ENCODE assay signal across 8 cellular contexts in the genomic region with DNA sequence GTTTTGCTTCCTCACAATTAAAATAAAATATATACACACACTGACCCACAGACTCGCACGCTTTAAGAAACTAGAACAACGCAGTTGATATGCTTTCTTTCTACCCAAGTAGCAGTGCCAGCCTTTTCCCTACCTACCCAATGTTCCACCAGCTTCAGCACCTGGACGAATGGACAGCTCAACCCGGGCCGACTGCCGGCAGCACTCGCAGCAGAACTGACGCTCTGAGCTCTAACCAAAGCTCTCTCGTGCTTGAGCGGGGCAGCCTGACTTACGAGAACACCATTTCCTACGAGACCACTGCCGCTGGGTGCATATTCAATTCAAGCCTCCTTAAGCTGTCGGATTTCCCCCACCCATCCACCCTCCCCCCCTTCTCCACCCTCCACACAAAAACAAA.
DNase-seq lines count a peak whose midpoint lies in the region; ATAC-seq and TF ChIP-seq lines count a peak whose summit lies in the region.

No MANE protein-coding gene starts in this region.

- peak overlapping the region; percentile 46 for H2AFZ ChIP-seq in neuronal stem cell (ENCODE audit: low read length)

- no peak overlapping the region for H2BK15ac ChIP-seq in neuronal stem cell (ENCODE audit: low read length)

- no peak overlapping the region for H2BK120ac ChIP-seq in neuronal stem cell (ENCODE audit: low read depth, low read length)

- no peak overlapping the region for H2BK12ac ChIP-seq in neuronal stem cell (ENCODE audit: low read length)

- no peak for TF ChIP-seq CTCF in gastroesophageal sphincter (IDR thresholded peaks at IDR 0.05)
- TF ChIP-seq CTCF in testis (IDR thresholded peaks at IDR 0.05): no peak

- no peaks in the 10 kb centered on the region for H3K36me3 ChIP-seq in gastroesophageal sphincter
- no peaks in the 10 kb centered on the region for H3K36me3 ChIP-seq in neuronal stem cell (replicated peaks in 1 of 2; ENCODE audit: control insufficient read depth in 2 of 2, insufficient read depth in 2 of 2, low read length in 2 of 2)
- no peaks in the 10 kb centered on the region for H3K36me3 ChIP-seq in testis (ENCODE audit: low read depth, missing control alignments)

- H3K4me1 ChIP-seq in gastroesophageal sphincter (peaks cover 0 to 37% (median 14%) of the 10 kb centered on the region in 3 donors), neuronal stem cell (ENCODE audit: control insufficient read depth in 2 of 2, insufficient read depth in 1 of 2, low read depth in 1 of 2, low read length in 2 of 2) (peaks cover 6 to 9% of the 10 kb centered on the region in 2 donors), testis (peaks cover 11% of the 10 kb centered on the region)

- ATAC-seq in HG03066 (IDR thresholded peaks at IDR 0.05; ENCODE audit: low read depth, unreplicated experiment) (peak; percentile 47), gastroesophageal sphincter (peak; percentile 65)

- peaks cover 86% of the 10 kb centered on the region for H3K27me3 ChIP-seq in gastroesophageal sphincter
- peaks cover 5 to 40% (median 33%) of the 10 kb centered on the region in 3 experiments for H3K27me3 ChIP-seq in neuronal stem cell (ENCODE audit: control insufficient read depth in 3 of 3, insufficient read depth in 3 of 3, low read depth in 1 of 3, low read length in 3 of 3)
- H3K27me3 ChIP-seq in testis: no peaks in the 10 kb centered on the region

- H3K23ac ChIP-seq in neuronal stem cell (ENCODE audit: low read depth, low read length, poor library complexity): no peak overlapping the region

- no peak overlapping the region for H3K14ac ChIP-seq in neuronal stem cell (ENCODE audit: low read length)

- H3K9ac ChIP-seq in neuronal stem cell (ENCODE audit: low read depth, low read length, poor library complexity): no peak overlapping the region

- TF ChIP-seq EP300 in gastroesophageal sphincter (IDR thresholded peaks at IDR 0.05): no peak

- H3K4me2 ChIP-seq in neuronal stem cell (ENCODE audit: insufficient read depth, low read length, poor library complexity, severe bottlenecking): peak overlapping the region; percentile 29

- H2BK5ac ChIP-seq in neuronal stem cell (ENCODE audit: low read length): no peak overlapping the region

- H4K8ac ChIP-seq in neuronal stem cell (ENCODE audit: low read depth, low read length): no peak overlapping the region

- DNase-seq in GDM1 (lab: John Stamatoyannopoulos, UW) (peak; percentile 69), OCI-M1 (lab: John Stamatoyannopoulos, UW) (peak; percentile 71), neuronal stem cell (ENCODE audit: low spot score) (peak; percentile 73), testis (peak; percentile 89), NCI-H2196 treated with DMSO at 0.1 percent for 48 hours (lab: John Stamatoyannopoulos, UW; ENCODE audit: unreplicated experiment) (no peak)
- DNase-seq in activated T-helper 9 cell treated with anti-CD3 and anti-CD28 coated beads, Interleukin-2, amount 50 U/mL, for 16 hours (ENCODE audit: low read depth): peak; percentile 47

- H3K4me3 ChIP-seq in gastroesophageal sphincter: peak overlapping the region in 1 of 2 donors; percentile 18
- H3K4me3 ChIP-seq in neuronal stem cell (ENCODE audit: low read length in 2 of 2): peak overlapping the region in 1 of 2 donors; percentile 35
- H3K4me3 ChIP-seq in testis: no peak overlapping the region

- no peaks in the 10 kb centered on the region for H3K79me1 ChIP-seq in neuronal stem cell (ENCODE audit: low read depth, low read length)

- 0 to 1% methylated on average over 10 to 15 of the region's 15 CpGs for WGBS in gastroesophageal sphincter (ENCODE audit: low coverage in 1 of 2), 2 donors
- no CpG with 5 or more reads among the region's 15 CpGs for WGBS in neuronal stem cell (ENCODE audit: extremely low coverage in 2 of 2, insufficient read length in 2 of 2, insufficient replicate concordance in 1 of 2), 2 donors
- WGBS in testis, 2 donors: 1% methylated on average over 15 of the region's 15 CpGs

- H3K9me3 ChIP-seq in gastroesophageal sphincter (no peaks in the 10 kb centered on the region), neuronal stem cell (replicated peaks in 1 of 2; ENCODE audit: control insufficient read depth in 2 of 2, insufficient read depth in 1 of 2, low read depth in 1 of 2, low read length in 2 of 2) (no peaks in the 10 kb centered on the region), testis (no peaks in the 10 kb centered on the region)

- H2AK5ac ChIP-seq in neuronal stem cell (ENCODE audit: low read depth, low read length): no peak overlapping the region

- no peak overlapping the region for H3K18ac ChIP-seq in neuronal stem cell (ENCODE audit: low read length)

- H3K4ac ChIP-seq in neuronal stem cell (ENCODE audit: low read length): no peak overlapping the region

- intact Hi-C loops in testis (cut with DNase I; ENCODE audit: low total_unique reads): no loop called here

- TF ChIP-seq POLR2A in gastroesophageal sphincter (IDR thresholded peaks at IDR 0.05): no peak
- TF ChIP-seq POLR2A in testis (IDR thresholded peaks at IDR 0.05): no peak

- no peak overlapping the region for H3K27ac ChIP-seq in gastroesophageal sphincter
- H3K27ac ChIP-seq in neuronal stem cell (replicated peaks; ENCODE audit: low read length): no peak overlapping the region
- H3K27ac ChIP-seq in testis: no peak overlapping the region

- H4K91ac ChIP-seq in neuronal stem cell (ENCODE audit: low read depth, low read length, poor library complexity): no peak overlapping the region
